ENCODE assay signal across 12 cellular contexts in the genomic region with DNA sequence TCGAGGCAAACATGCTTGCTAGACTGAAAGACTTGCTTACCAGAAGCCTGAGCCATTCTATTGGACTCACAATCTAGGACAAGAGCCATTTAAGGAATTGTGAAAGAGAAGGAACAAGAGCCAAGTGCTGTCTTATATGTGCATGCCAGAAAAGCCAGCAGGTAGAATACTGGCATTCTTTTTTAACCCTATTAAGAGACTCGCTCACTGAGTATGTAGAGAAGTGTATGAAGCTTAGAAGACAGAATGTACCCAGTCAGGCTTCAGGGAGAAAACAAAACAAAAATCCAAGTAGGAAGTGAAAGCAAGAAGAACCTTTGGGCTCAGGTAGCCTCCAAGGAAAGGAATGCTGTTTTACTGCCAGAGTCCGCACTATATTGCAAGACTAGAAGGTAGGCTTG.
DNase-seq lines count a peak whose midpoint lies in the region; ATAC-seq, FAIRE-seq and TF ChIP-seq lines count a peak whose summit lies in the region.
"Had no signal": no experiment of that assay in that cellular context is flagged by ENCODE, and none has a peak within 500 bp of the region (broad histone marks: within the 10 kb centered on the region; RNA-seq: fewer than 3 reads in every experiment).

No MANE protein-coding gene starts in this region.

- no peak overlapping the region for H4K8ac ChIP-seq in mesenchymal stem cell (ENCODE audit: low read length)

- no peak overlapping the region for H4K91ac ChIP-seq in mesenchymal stem cell (ENCODE audit: low read length)

- DNase-seq in astrocyte of the spinal cord (ENCODE audit: low read depth, low spot score) = peak; percentile 45
- DNase-seq in esophagus muscularis mucosa (ENCODE audit: extremely low spot score) = no peak
- no peak for DNase-seq in mesenchymal stem cell
- no peak for DNase-seq in thoracic aorta (ENCODE audit: low spot score)
- DNase-seq in HTR-8/SVneo (ENCODE audit: insufficient read length, low spot score) = no peak
- no peak for DNase-seq in RKO (ENCODE audit: low spot score)
- DNase-seq in testis = no peak
- DNase-seq: KBM-7, NCI-H2107 had no signal

- no peaks in the 10 kb centered on the region for H3K9me3 ChIP-seq in esophagus muscularis mucosa
- no peaks in the 10 kb centered on the region for H3K9me3 ChIP-seq in mesenchymal stem cell (ENCODE audit: control insufficient read depth, low read length)
- H3K9me3 ChIP-seq in thoracic aorta = no peaks in the 10 kb centered on the region
- no peaks in the 10 kb centered on the region for H3K9me3 ChIP-seq in testis

- H3K4me1 ChIP-seq in esophagus muscularis mucosa (peaks cover 8 to 61% (median 56%) of the 10 kb centered on the region in 4 donors), mesenchymal stem cell (ENCODE audit: control insufficient read depth, insufficient read depth, low read depth, low read length) (no peaks in the 10 kb centered on the region), thoracic aorta (ENCODE audit: control insufficient read depth in 1 of 2, low read depth in 2 of 2) (peaks cover 19 to 54% of the 10 kb centered on the region in 2 donors), testis (no peaks in the 10 kb centered on the region)

- H2BK5ac ChIP-seq in mesenchymal stem cell (ENCODE audit: low read depth, low read length, poor library complexity, severe bottlenecking) = no peak overlapping the region

- no peak overlapping the region for H2BK12ac ChIP-seq in mesenchymal stem cell (ENCODE audit: low read length in 2 of 2)

- TF ChIP-seq POLR2A in esophagus muscularis mucosa (IDR thresholded peaks at IDR 0.05; ENCODE audit: low read depth) (no peak), testis (IDR thresholded peaks at IDR 0.05) (no peak)

- peaks cover 13% of the 10 kb centered on the region for H3K79me1 ChIP-seq in mesenchymal stem cell (replicated peaks; ENCODE audit: low read length, poor library complexity, severe bottlenecking)

- H2AFZ ChIP-seq in mesenchymal stem cell (ENCODE audit: low read depth, low read length) = no peak overlapping the region

- no peak for TF ChIP-seq CTCF in astrocyte of the spinal cord (IDR thresholded peaks at IDR 0.05; ENCODE audit: low read depth, low read length)
- no peak for TF ChIP-seq CTCF in esophagus muscularis mucosa (IDR thresholded peaks at IDR 0.05)
- TF ChIP-seq CTCF in thoracic aorta (IDR thresholded peaks at IDR 0.05) = no peak
- TF ChIP-seq CTCF in testis (IDR thresholded peaks at IDR 0.05) = no peak

- no peak overlapping the region for H3K4ac ChIP-seq in mesenchymal stem cell (ENCODE audit: low read depth in 1 of 2, low read length in 2 of 2)

- 54% methylated on average over 3 of the region's 3 CpGs for WGBS in esophagus muscularis mucosa
- 93% methylated on average over 3 of the region's 3 CpGs for WGBS in mesenchymal stem cell
- WGBS in testis, 2 donors = 95% methylated on average over 3 of the region's 3 CpGs

- no peak overlapping the region for H2AK5ac ChIP-seq in mesenchymal stem cell (ENCODE audit: low read length, severe bottlenecking)

- no peaks in the 10 kb centered on the region for H3K27me3 ChIP-seq in esophagus muscularis mucosa
- H3K27me3 ChIP-seq in mesenchymal stem cell (ENCODE audit: control insufficient read depth in 1 of 2, insufficient read depth in 1 of 2, low read length in 2 of 2) = no peaks in the 10 kb centered on the region
- H3K27me3 ChIP-seq in thoracic aorta (replicated peaks; ENCODE audit: insufficient read depth) = no peaks in the 10 kb centered on the region
- no peaks in the 10 kb centered on the region for H3K27me3 ChIP-seq in testis

- no peak overlapping the region for H2BK120ac ChIP-seq in mesenchymal stem cell (ENCODE audit: low read depth, low read length)

- H3K23ac ChIP-seq in mesenchymal stem cell (ENCODE audit: low read length in 2 of 2) = no peak overlapping the region

- H3K4me3 ChIP-seq in astrocyte of the spinal cord (ENCODE audit: low read depth, low read length) = no peak overlapping the region
- no peak overlapping the region for H3K4me3 ChIP-seq in esophagus muscularis mucosa
- H3K4me3 ChIP-seq in mesenchymal stem cell (ENCODE audit: insufficient read depth in 1 of 2, low read depth in 1 of 2, low read length in 2 of 2) = no peak overlapping the region
- H3K4me3 ChIP-seq in thoracic aorta = no peak overlapping the region
- no peak overlapping the region for H3K4me3 ChIP-seq in testis

- TF ChIP-seq EP300 in esophagus muscularis mucosa (IDR thresholded peaks at IDR 0.05) = peak; percentile 85

- in situ Hi-C loops in astrocyte of the spinal cord (cut with HindIII; ENCODE audit: low sequenced_read_pairs) = no loop called here

- H3K14ac ChIP-seq in mesenchymal stem cell (ENCODE audit: low read length in 2 of 2) = no peak overlapping the region

- H2BK15ac ChIP-seq in mesenchymal stem cell (ENCODE audit: low read depth, poor library complexity, severe bottlenecking) = no peak overlapping the region

- H3K18ac ChIP-seq in mesenchymal stem cell (ENCODE audit: low read depth in 1 of 2, low read length in 2 of 2) = no peak overlapping the region

- no peak overlapping the region for H3K4me2 ChIP-seq in mesenchymal stem cell (ENCODE audit: low read length, poor library complexity, severe bottlenecking)

- H3K9ac ChIP-seq in mesenchymal stem cell (ENCODE audit: low read length) = no peak overlapping the region

- intact Hi-C loops in esophagus muscularis mucosa (cut with DNase I) = no loop called here
- intact Hi-C loops in testis (cut with DNase I; ENCODE audit: low total_unique reads) = no loop called here

- peaks cover 13 to 65% (median 35%) of the 10 kb centered on the region in 4 donors for H3K36me3 ChIP-seq in esophagus muscularis mucosa
- H3K36me3 ChIP-seq in mesenchymal stem cell (ENCODE audit: control insufficient read depth in 1 of 2, insufficient read depth in 2 of 2, low read depth in 1 of 2, low read length in 2 of 2) = peaks cover 10 to 79% of the 10 kb centered on the region in 2 experiments
- no peaks in the 10 kb centered on the region for H3K36me3 ChIP-seq in thoracic aorta
- no peaks in the 10 kb centered on the region for H3K36me3 ChIP-seq in testis (ENCODE audit: low read depth, missing control alignments)

- ATAC-seq in thoracic aorta (ENCODE audit: insufficient number of reproducible peaks, low FRiP score, low read depth) (peak; percentile 56), GM21737 (IDR thresholded peaks at IDR 0.05; ENCODE audit: unreplicated experiment) (no peak)

- FAIRE-seq in HTR-8/SVneo (lab: Jason Lieb, UNC) = no peak
- FAIRE-seq: frontal cortex, GM19239 had no signal

- H3K27ac ChIP-seq in esophagus muscularis mucosa (replicated peaks in 1 of 4) = peak overlapping the region; percentile 79 to 90 (median 88)
- H3K27ac ChIP-seq in mesenchymal stem cell (ENCODE audit: low read length, poor library complexity, severe bottlenecking) = peak overlapping the region; percentile 3
- peak overlapping the region; percentile 86 to 94 for H3K27ac ChIP-seq in thoracic aorta
- no peak overlapping the region for H3K27ac ChIP-seq in testis

Comparison
In these comparisons a context has a peak if more than half of its experiments do, and no peak if none do; other contexts are left out.
1. H3K27ac ChIP-seq: peak in esophagus muscularis mucosa (4 of 4), mesenchymal stem cell (single experiment) and thoracic aorta (2 of 2); none in testis (0 of 2).